In the genomic region with DNA sequence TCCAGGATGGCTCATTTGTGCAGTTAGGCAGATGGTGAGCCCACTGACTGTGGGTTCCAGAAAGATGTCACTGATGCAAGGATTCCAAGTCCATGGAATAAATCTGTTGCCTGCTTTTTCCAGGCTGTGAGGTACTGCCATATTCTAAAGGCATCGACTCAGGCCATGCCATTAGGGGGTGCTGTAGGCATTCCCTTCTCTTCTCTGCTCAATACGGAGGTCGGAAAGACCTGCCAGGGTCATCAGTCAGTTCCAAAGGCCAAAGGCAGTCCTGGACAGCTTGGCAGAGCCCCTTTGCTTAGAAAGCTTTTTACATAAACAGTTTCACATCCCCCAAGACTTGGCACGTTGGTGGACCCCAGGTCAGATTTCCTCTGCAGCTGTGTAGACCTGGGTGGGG, we compare ENCODE assay signal across 8 cellular contexts. TPM values are rescaled to one million over a fixed set of nuclear protein-coding genes. Genes with fewer than 3 reads are reported as not detected.
DNase-seq lines count a peak whose midpoint lies in the region; ATAC-seq, FAIRE-seq and TF ChIP-seq lines count a peak whose summit lies in the region.

No MANE protein-coding gene starts in this region.

- peak; percentile 74 for FAIRE-seq in GM18507 (lab: Jason Lieb, UNC)

- CTCF ChIA-PET in BJ (lab: Yijun Ruan, JAX), result interaction anchor here (0.6 to 1.8 kb wide), 8 partner anchors 9 to 210 kb away, joined by 3 to 6 read pairs (median 3); a partner anchor contains a TSS

- no peak overlapping the region for H3K4me3 ChIP-seq in BJ (ENCODE audit: low read depth, low read length)

- TF ChIP-seq CTCF in BJ (IDR thresholded peaks at IDR 0.05; ENCODE audit: insufficient read depth, low read depth, low read length), result peak; percentile 79

- no peaks in the 10 kb centered on the region for H3K36me3 ChIP-seq in BJ (ENCODE audit: control insufficient read depth, insufficient read depth, low read length)

- intact Hi-C loops in left ventricle myocardium superior (cut with micrococcal nuclease), result loop anchor here (5.0 kb wide), 1 partner anchor 134 kb away; no protein-coding TSS in a partner anchor

- POLR2A ChIA-PET in BJ (lab: Charles Lee), result no interaction called here

- DNase-seq in BJ (ENCODE audit: low read depth) (no peak), GM18507 (ENCODE audit: extremely low spot score, insufficient read length, low read depth) (no peak), NCI-H526 treated with DMSO at 0.1 percent for 48 hours (lab: John Stamatoyannopoulos, UW) (peak; percentile 63), amniotic epithelial cell (ENCODE audit: low read depth) (peak; percentile 65), left ventricle myocardium superior (peak; percentile 61), retina (peak; percentile 43)

- no peaks in the 10 kb centered on the region for H3K27me3 ChIP-seq in BJ (ENCODE audit: control insufficient read depth, insufficient read depth, low read length)

- ATAC-seq in left ventricle myocardium superior (peak; percentile 82), HG02970 (IDR thresholded peaks at IDR 0.05; ENCODE audit: low FRiP score, unreplicated experiment) (no peak), HG03342 (IDR thresholded peaks at IDR 0.05; ENCODE audit: unreplicated experiment) (no peak)

RNA-seq across cellular contexts. Expression of a gene that starts 31.7 kb away (rescaled TPM):
- polyA plus RNA-seq in BJ (2011; rRNA removed), result 0.17 TPM in 2 replicates
- 0.24 TPM in 1 of 2 replicates, not detected in the other for polyA minus RNA-seq in BJ (2011; rRNA and poly(A)+ RNA removed)
- total RNA-seq in left ventricle myocardium superior, result not detected

RNA-seq across cellular contexts. Expression of a gene that starts 47.3 kb away (rescaled TPM):
- polyA plus RNA-seq in BJ (2011; rRNA removed), result not detected in 2 replicates
- polyA minus RNA-seq in BJ (2011; rRNA and poly(A)+ RNA removed), result not detected in 2 replicates
- total RNA-seq in left ventricle myocardium superior, result not detected

Comparison
In these comparisons a context has a peak if more than half of its experiments do, and no peak if none do; other contexts are left out.
1. DNase-seq: peak in NCI-H526 treated with DMSO at 0.1 percent for 48 hours (single experiment), amniotic epithelial cell (single experiment), left ventricle myocardium superior (single experiment) and retina (single experiment); none in BJ (single experiment) and GM18507 (single experiment).